Comparison of ENCODE assay signal across 24 cellular contexts in genomic region chr15:40869686-40870085, GRCh38. TPM values are rescaled to one million over a fixed set of nuclear protein-coding genes. Genes with fewer than 3 reads are reported as not detected.
DNase-seq lines count a peak whose midpoint lies in the region; ATAC-seq and TF ChIP-seq lines count a peak whose summit lies in the region.
"Had no signal": no experiment of that assay in that cellular context is flagged by ENCODE, and none has a peak within 500 bp of the region (broad histone marks: within the 10 kb centered on the region; RNA-seq: fewer than 3 reads in every experiment).

No MANE protein-coding gene starts in this region.

- H3K18ac ChIP-seq in mesendoderm (ENCODE audit: low read length) = no peak overlapping the region

- ATAC-seq in HG03520 (IDR thresholded peaks at IDR 0.05; ENCODE audit: unreplicated experiment) (no peak), GM18511 (IDR thresholded peaks at IDR 0.05; ENCODE audit: unreplicated experiment) (no peak)

- no peaks in the 10 kb centered on the region for H3K36me3 ChIP-seq in breast epithelium
- H3K36me3 ChIP-seq in mesendoderm (ENCODE audit: control insufficient read depth, insufficient read depth, low read length) = no peaks in the 10 kb centered on the region
- H3K36me3 ChIP-seq: HAP-1 had no signal

- no peak for TF ChIP-seq CTCF in breast epithelium (IDR thresholded peaks at IDR 0.05)

- no peaks in the 10 kb centered on the region for H3K4me1 ChIP-seq in breast epithelium
- peaks cover 9% of the 10 kb centered on the region for H3K4me1 ChIP-seq in mesendoderm (ENCODE audit: control insufficient read depth, low read depth, low read length)
- H3K4me1 ChIP-seq: HAP-1 had no signal

- DNase-seq in activated naive CD4-positive, alpha-beta T cell treated with anti-CD3 and anti-CD28 coated beads, Interleukin-2, amount 50 U/mL, for 16 hours = no peak
- DNase-seq in breast epithelium (ENCODE audit: low spot score in 2 of 2) = no peak
- no peak for DNase-seq in mesendoderm
- DNase-seq in NCI-H2196 treated with DMSO at 0.1 percent for 48 hours (lab: John Stamatoyannopoulos, UW; ENCODE audit: unreplicated experiment) = no peak
- DNase-seq: CD4-positive, alpha-beta memory T cell; DMS153; GDM1; IMR-90; Kasumi-1; NCI-H1092 treated with DMSO at 0.1 percent for 48 hours; NCI-H146; NCI-H2029 treated with DMSO at 0.1 percent for 48 hours; NCI-H2171 treated with DMSO at 0.1 percent for 48 hours; NCI-H446 treated with DMSO at 0.1 percent for 48 hours; OCI-M1; RPMI8226; SIG-M5 had no signal

- no peak overlapping the region for H3K4me3 Mint-ChIP-seq in activated naive CD4-positive, alpha-beta T cell treated with anti-CD3 and anti-CD28 coated beads, Interleukin-2, amount 50 U/mL, for 24 hours
- H3K4me3 Mint-ChIP-seq: CD4-positive, alpha-beta memory T cell had no signal

- no peaks in the 10 kb centered on the region for H3K79me1 ChIP-seq in mesendoderm (ENCODE audit: low read length)

- no peak overlapping the region for H4K8ac ChIP-seq in mesendoderm (ENCODE audit: low read depth, low read length)

- H2BK15ac ChIP-seq in mesendoderm (replicated peaks; ENCODE audit: low read depth) = no peak overlapping the region

- intact Hi-C loops in breast epithelium (cut with DNase I; ENCODE audit: low total_unique reads) = no loop called here

- no peaks in the 10 kb centered on the region for H3K9me3 ChIP-seq in breast epithelium
- H3K9me3 ChIP-seq: HAP-1 had no signal

- H3K27me3 ChIP-seq in breast epithelium = no peaks in the 10 kb centered on the region
- H3K27me3 ChIP-seq in mesendoderm (ENCODE audit: insufficient read depth, low read length, poor library complexity) = no peaks in the 10 kb centered on the region

- H3K27ac Mint-ChIP-seq in activated naive CD4-positive, alpha-beta T cell treated with anti-CD3 and anti-CD28 coated beads, Interleukin-2, amount 50 U/mL, for 24 hours = peak overlapping the region; percentile 41

- no CpG with 5 or more reads among the region's 5 CpGs for WGBS in mesendoderm (ENCODE audit: extremely low coverage, insufficient coverage, low lambda C conversion rate)

- no peak overlapping the region for H2AK5ac ChIP-seq in mesendoderm (ENCODE audit: low read length)

- peaks cover 19% of the 10 kb centered on the region for H3K4me1 Mint-ChIP-seq in activated naive CD4-positive, alpha-beta T cell treated with anti-CD3 and anti-CD28 coated beads, Interleukin-2, amount 50 U/mL, for 24 hours

- no peak overlapping the region for H3K4ac ChIP-seq in mesendoderm (ENCODE audit: low read depth, low read length)

- H4K5ac ChIP-seq in mesendoderm (ENCODE audit: low read length) = no peak overlapping the region

- no peak overlapping the region for H2BK5ac ChIP-seq in mesendoderm (ENCODE audit: low read length)

- H3K27ac ChIP-seq in breast epithelium (peak overlapping the region; percentile 94 to 96), mesendoderm (ENCODE audit: low read depth, low read length) (no peak overlapping the region)

- H3K9me3 Mint-ChIP-seq in activated naive CD4-positive, alpha-beta T cell treated with anti-CD3 and anti-CD28 coated beads, Interleukin-2, amount 50 U/mL, for 24 hours = no peaks in the 10 kb centered on the region
- H3K9me3 Mint-ChIP-seq: CD4-positive, alpha-beta memory T cell had no signal

- H3K79me2 ChIP-seq in mesendoderm (ENCODE audit: control insufficient read depth, insufficient read depth, low read length) = no peaks in the 10 kb centered on the region

- no peak overlapping the region for H3K4me2 ChIP-seq in mesendoderm (ENCODE audit: low read length)

- no peak overlapping the region for H2BK120ac ChIP-seq in mesendoderm (ENCODE audit: low read depth, low read length)

- no peak for TF ChIP-seq POLR2A in breast epithelium (IDR thresholded peaks at IDR 0.05)

- H3K4me3 ChIP-seq in breast epithelium (no peak overlapping the region), mesendoderm (ENCODE audit: low read length) (no peak overlapping the region)
- H3K4me3 ChIP-seq: HAP-1 had no signal

- no peak overlapping the region for H3K23ac ChIP-seq in mesendoderm (ENCODE audit: low read length)

- no peaks in the 10 kb centered on the region for H3K36me3 Mint-ChIP-seq in activated naive CD4-positive, alpha-beta T cell treated with anti-CD3 and anti-CD28 coated beads, Interleukin-2, amount 50 U/mL, for 24 hours
- H3K36me3 Mint-ChIP-seq: CD4-positive, alpha-beta memory T cell had no signal

- no peak overlapping the region for H3K9ac ChIP-seq in mesendoderm (ENCODE audit: low read length)

- peaks cover 2% of the 10 kb centered on the region for H3K27me3 Mint-ChIP-seq in activated naive CD4-positive, alpha-beta T cell treated with anti-CD3 and anti-CD28 coated beads, Interleukin-2, amount 50 U/mL, for 24 hours

- H3K56ac ChIP-seq in mesendoderm (ENCODE audit: low read length) = peak overlapping the region; percentile 42

RNA-seq across cellular contexts. Expression of gene RHOV, which starts 4.3 kb away (rescaled TPM):
- total RNA-seq in breast epithelium = 10 to 100 TPM in 1 of 3 donors, 1 to 10 TPM in 1, not detected in 1; 8.5 to 12.1 TPM
- polyA plus RNA-seq in mesendoderm (2013, experiment 1 of 2) = 1.2 TPM
- 1.2 TPM for polyA plus RNA-seq in mesendoderm (2013, experiment 2 of 2)
- total RNA-seq: CD4-positive, alpha-beta memory T cell; IMR-90 had no signal
- polyA plus RNA-seq: CD4-positive, alpha-beta memory T cell had no signal

RNA-seq across cellular contexts. Expression of gene VPS18, which starts 24.6 kb away (rescaled TPM):
- 10 to 100 TPM; 23.2 to 25.0 (median 23.9) TPM for total RNA-seq in breast epithelium
- polyA plus RNA-seq in mesendoderm (2013, experiment 1 of 2) = 11.7 TPM
- polyA plus RNA-seq in mesendoderm (2013, experiment 2 of 2) = 11.5 TPM

RNA-seq across cellular contexts. Expression of gene SPINT1, which starts 25.8 kb away (rescaled TPM):
- total RNA-seq in breast epithelium = 100 to 1,000 TPM in 1 of 3 donors, 10 to 100 TPM in 1, 1 to 10 TPM in 1; 1.8 to 134 (median 86.5) TPM
- 90.7 TPM for polyA plus RNA-seq in mesendoderm (2013, experiment 1 of 2)
- 92.6 TPM for polyA plus RNA-seq in mesendoderm (2013, experiment 2 of 2)

RNA-seq across cellular contexts. Expression of gene PPP1R14D, which starts 41.2 kb away (rescaled TPM):
- 1 to 10 TPM in 2 of 3 donors, not detected in 1; 1.3 to 4.9 TPM for total RNA-seq in breast epithelium
- polyA plus RNA-seq in mesendoderm (2013, experiment 1 of 2) = not detected
- 0.06 TPM for polyA plus RNA-seq in mesendoderm (2013, experiment 2 of 2)
- total RNA-seq: A172; CD4-positive, alpha-beta memory T cell; Daoy; IMR-90 had no signal
- polyA plus RNA-seq: BJ; CD4-positive, alpha-beta memory T cell; IMR-90 had no signal

RNA-seq across cellular contexts. Expression of gene DLL4, which starts 59.5 kb away (rescaled TPM):
- 10 to 100 TPM in 1 of 3 donors, 1 to 10 TPM in 2; 3.5 to 10.5 (median 5.0) TPM for total RNA-seq in breast epithelium
- 0.01 TPM for polyA plus RNA-seq in mesendoderm (2013, experiment 1 of 2)
- not detected for polyA plus RNA-seq in mesendoderm (2013, experiment 2 of 2)
- total RNA-seq: A172; CD4-positive, alpha-beta memory T cell; Daoy had no signal
- polyA plus RNA-seq: CD4-positive, alpha-beta memory T cell had no signal
